8 cellular contexts compared by ENCODE assay signal in the genomic region with DNA sequence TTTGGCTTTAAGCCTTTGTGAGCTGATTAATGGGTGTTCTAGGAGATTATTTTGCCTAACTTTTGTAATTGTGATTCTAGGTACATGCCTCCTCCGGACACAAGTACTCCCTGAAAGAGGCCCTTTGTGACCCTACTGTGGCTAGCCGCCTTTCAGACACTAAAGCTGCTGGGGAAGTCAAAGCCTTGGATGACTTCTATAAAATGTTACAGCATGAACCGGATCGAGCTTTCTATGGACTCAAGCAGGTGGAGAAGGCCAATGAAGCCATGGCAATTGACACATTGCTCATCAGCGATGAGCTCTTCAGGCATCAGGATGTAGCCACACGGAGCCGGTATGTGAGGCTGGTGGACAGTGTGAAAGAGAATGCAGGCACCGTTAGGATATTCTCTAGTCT. TPM values are rescaled to one million over a fixed set of nuclear protein-coding genes. Genes with fewer than 3 reads are reported as not detected.
DNase-seq lines count a peak whose midpoint lies in the region; ATAC-seq and TF ChIP-seq lines count a peak whose summit lies in the region.

No MANE protein-coding gene starts in this region.

- H3K27ac ChIP-seq in muscle layer of duodenum (ENCODE audit: low read length): peak overlapping the region; percentile 88

- peak overlapping the region; percentile 66 for H3K4me3 ChIP-seq in GM12865 (ENCODE audit: low read depth, low read length)
- peak overlapping the region; percentile 85 to 87 for H3K4me3 ChIP-seq in muscle layer of duodenum (ENCODE audit: low read depth in 1 of 2, low read length in 2 of 2)

- H3K9me3 ChIP-seq in muscle layer of duodenum (ENCODE audit: control insufficient read depth in 1 of 2, low read length in 2 of 2): no peaks in the 10 kb centered on the region

- H3K4me1 ChIP-seq in muscle layer of duodenum (ENCODE audit: control insufficient read depth in 1 of 2, insufficient read depth in 2 of 2, low read length in 2 of 2): peaks cover 31 to 56% of the 10 kb centered on the region in 2 donors

- DNase-seq in GM12865 (ENCODE audit: low read depth) (no peak), OCI-M1 (lab: John Stamatoyannopoulos, UW) (peak; percentile 48), dermis blood vessel endothelial cell (peak; percentile 38), NCI-H1092 (lab: John Stamatoyannopoulos, UW) (no peak)

- no peaks in the 10 kb centered on the region for H3K27me3 ChIP-seq in muscle layer of duodenum (ENCODE audit: low read depth, low read length)

- H3K36me3 ChIP-seq in muscle layer of duodenum (ENCODE audit: control insufficient read depth in 1 of 2, insufficient read depth in 2 of 2, low read length in 2 of 2): peaks cover 9 to 17% of the 10 kb centered on the region in 2 donors

- no peak for ATAC-seq in GM21717 (IDR thresholded peaks at IDR 0.05; ENCODE audit: unreplicated experiment)
- ATAC-seq in GM19463 (IDR thresholded peaks at IDR 0.05; ENCODE audit: unreplicated experiment): no peak
- ATAC-seq in activated CD4-positive, CD25-positive, alpha-beta regulatory T cell treated with anti-CD3 and anti-CD28 coated beads, Interleukin-2, amount 50 U/mL, for 24 hours: no peak

- no peak for TF ChIP-seq CTCF in GM12865 (IDR thresholded peaks at IDR 0.05; ENCODE audit: insufficient read depth, low read depth, low read length, missing control alignments)

RNA-seq across cellular contexts. Expression of a gene that starts 13.6 kb away (rescaled TPM):
- 75.4 and 81.2 TPM in 2 replicates for total RNA-seq in dermis blood vessel endothelial cell

RNA-seq across cellular contexts. Expression of a gene that starts 13.6 kb away (rescaled TPM):
- total RNA-seq in dermis blood vessel endothelial cell: 22.8 and 24.0 TPM in 2 replicates

Comparison
In these comparisons a context has a peak if more than half of its experiments do, and no peak if none do; other contexts are left out.
1. DNase-seq: peak in OCI-M1 (single experiment) and dermis blood vessel endothelial cell (single experiment); none in GM12865 (single experiment) and NCI-H1092 (single experiment).